In genomic region chr2:176068037-176068832, GRCh38 we compare ENCODE assay signal across 28 cellular contexts. TPM values are rescaled to one million over a fixed set of nuclear protein-coding genes. Genes with fewer than 3 reads are reported as not detected.
DNase-seq lines count a peak whose midpoint lies in the region; ATAC-seq and TF ChIP-seq lines count a peak whose summit lies in the region.
"Had no signal": no experiment of that assay in that cellular context is flagged by ENCODE, and none has a peak within 500 bp of the region (broad histone marks: within the 10 kb centered on the region; RNA-seq: fewer than 3 reads in every experiment).

No MANE protein-coding gene starts in this region.

- CTCF ChIA-PET in CD4-positive, alpha-beta T cell (lab: Charles Lee): no interaction called here

- no peak for DNase-seq in adipocyte (ENCODE audit: low read depth)
- peak; percentile 77 for DNase-seq in left kidney (ENCODE audit: low read depth, low spot score)
- DNase-seq in psoas muscle: no peak
- no peak for DNase-seq in NCI-H2081 treated with DMSO at 0.1 percent for 48 hours (lab: John Stamatoyannopoulos, UW)
- DNase-seq in CD4-positive, alpha-beta T cell: no peak
- no peak for DNase-seq in activated CD4-positive, CD25-positive, alpha-beta regulatory T cell treated with anti-CD3 and anti-CD28 coated beads, Interleukin-2, amount 50 U/mL, for 72 hours
- DNase-seq: activated CD4-positive, alpha-beta memory T cell treated with anti-CD3 and anti-CD28 coated beads for 36 hours; activated naive CD4-positive, alpha-beta T cell treated with anti-CD3 and anti-CD28 coated beads for 36 hours; aorta; DMS 273 treated with DMSO at 0.1 percent for 48 hours; hippocampal formation; KBM-7; NCI-H1694 treated with DMSO at 0.1 percent for 48 hours; NCI-H2227 treated with DMSO at 0.1 percent for 48 hours; NCI-H82; OCI-M1; uterus; WERI-Rb-1 had no signal

- H3K27ac Mint-ChIP-seq in CD4-positive, alpha-beta T cell: no peak overlapping the region
- H3K27ac Mint-ChIP-seq: activated CD4-positive, alpha-beta memory T cell treated with anti-CD3 and anti-CD28 coated beads for 36 hours; activated naive CD4-positive, alpha-beta T cell treated with anti-CD3 and anti-CD28 coated beads for 36 hours; CD14-positive monocyte; memory B cell; stimulated activated naive CD8-positive, alpha-beta T cell treated with anti-CD3 and anti-CD28 coated beads, Interleukin-15, Interleukin-2, amounts not matched to agents 100 ng/mL and 50 ng/mL, for 24 hours; T-helper 1 cell treated with Interleukin-12 subunit alpha and Interleukin-12 subunit beta and Interleukin-4 antibody, amounts not matched to agents 30 μg/mL and 1 μg/mL, for 36 hours had no signal

- no peak overlapping the region for H3K4me3 Mint-ChIP-seq in CD4-positive, alpha-beta T cell
- H3K4me3 Mint-ChIP-seq: activated CD4-positive, alpha-beta memory T cell treated with anti-CD3 and anti-CD28 coated beads for 36 hours; activated naive CD4-positive, alpha-beta T cell treated with anti-CD3 and anti-CD28 coated beads for 36 hours; memory B cell; stimulated activated naive CD8-positive, alpha-beta T cell treated with anti-CD3 and anti-CD28 coated beads, Interleukin-15, Interleukin-2, amounts not matched to agents 100 ng/mL and 50 ng/mL, for 24 hours; T-helper 1 cell treated with Interleukin-12 subunit alpha and Interleukin-12 subunit beta and Interleukin-4 antibody, amounts not matched to agents 30 μg/mL and 1 μg/mL, for 36 hours had no signal

- H3K36me3 ChIP-seq in ACC112 (ENCODE audit: insufficient read depth, low read length) (no peaks in the 10 kb centered on the region), adipocyte (ENCODE audit: control insufficient read depth, insufficient read depth, low read length, severe bottlenecking) (no peaks in the 10 kb centered on the region), psoas muscle (ENCODE audit: insufficient read depth in 1 of 2, low read depth in 1 of 2) (no peaks in the 10 kb centered on the region)
- H3K36me3 ChIP-seq: neutrophil, right atrium auricular region, uterus, WERI-Rb-1 had no signal

- WGBS in psoas muscle, 3 donors: 8 to 14% (median 11%) methylated on average over 41 of the region's 41 CpGs

- no peak overlapping the region for H3K27ac ChIP-seq in ACC112 (ENCODE audit: low read depth, low read length)
- no peak overlapping the region for H3K27ac ChIP-seq in psoas muscle
- no peak overlapping the region for H3K27ac ChIP-seq in CD4-positive, alpha-beta T cell (ENCODE audit: low read depth, low read length)
- H3K27ac ChIP-seq: neutrophil, right atrium auricular region, uterus, WERI-Rb-1 had no signal

- H3K4me1 ChIP-seq in ACC112 (ENCODE audit: control insufficient read depth, insufficient read depth, low read length, unreplicated experiment) (peaks cover 4% of the 10 kb centered on the region), adipocyte (ENCODE audit: control insufficient read depth, insufficient read depth, low read length) (peaks cover 4% of the 10 kb centered on the region), psoas muscle (peaks cover 17% of the 10 kb centered on the region)

- H3K4me1 Mint-ChIP-seq in CD4-positive, alpha-beta T cell (ENCODE audit: low read depth): peaks cover 6% of the 10 kb centered on the region
- H3K4me1 Mint-ChIP-seq: memory B cell had no signal

- H3K4me3 ChIP-seq in ACC112 (ENCODE audit: low read depth, low read length) (peak overlapping the region; percentile 72; the same call in 1 of the 2 replicates), adipocyte (ENCODE audit: low read length) (peak overlapping the region; percentile 66), psoas muscle (peak overlapping the region; percentile 61)

- ATAC-seq in psoas muscle (peak in 3 of 4 donors; percentile 17 to 41 (median 27)), GM19328 (IDR thresholded peaks at IDR 0.05; ENCODE audit: unreplicated experiment) (no peak)
- ATAC-seq in CD4-positive, alpha-beta T cell (ENCODE audit: poor library complexity): no peak

- H2AFZ ChIP-seq in ACC112 (ENCODE audit: low read length, unreplicated experiment): no peak overlapping the region

- TF ChIP-seq CTCF in psoas muscle (IDR thresholded peaks at IDR 0.05): no peak
- no peak for TF ChIP-seq CTCF in CD4-positive, alpha-beta T cell (IDR thresholded peaks at IDR 0.05)

- H3K27me3 Mint-ChIP-seq in CD4-positive, alpha-beta T cell: peaks cover 92% of the 10 kb centered on the region

- POLR2A ChIA-PET in CD4-positive, alpha-beta T cell (lab: Charles Lee): no interaction called here

- no peaks in the 10 kb centered on the region for H3K9me3 ChIP-seq in adipocyte (ENCODE audit: control insufficient read depth, low read length)
- no peaks in the 10 kb centered on the region for H3K9me3 ChIP-seq in psoas muscle
- H3K9me3 ChIP-seq in CD4-positive, alpha-beta T cell (ENCODE audit: control insufficient read depth, low read length): no peaks in the 10 kb centered on the region
- H3K9me3 ChIP-seq: neutrophil, right atrium auricular region, uterus had no signal

- H3K36me3 Mint-ChIP-seq in CD4-positive, alpha-beta T cell (ENCODE audit: low read depth): no peaks in the 10 kb centered on the region
- H3K36me3 Mint-ChIP-seq: activated CD4-positive, alpha-beta memory T cell treated with anti-CD3 and anti-CD28 coated beads for 36 hours; memory B cell had no signal

- H3K79me2 ChIP-seq in ACC112 (ENCODE audit: control insufficient read depth, insufficient read depth, low read length, unreplicated experiment): no peaks in the 10 kb centered on the region

- peaks cover 97% of the 10 kb centered on the region for H3K27me3 ChIP-seq in ACC112 (ENCODE audit: insufficient read depth, low read length)
- peaks cover 82% of the 10 kb centered on the region for H3K27me3 ChIP-seq in adipocyte (replicated peaks; ENCODE audit: control insufficient read depth, insufficient read depth, low read length)
- peaks cover 0 to 86% (median 39%) of the 10 kb centered on the region in 3 donors for H3K27me3 ChIP-seq in psoas muscle (ENCODE audit: insufficient read depth in 3 of 3, low read length in 2 of 3)
- H3K27me3 ChIP-seq in CD4-positive, alpha-beta T cell (ENCODE audit: control insufficient read depth, insufficient read depth, low read length): peaks cover 84% of the 10 kb centered on the region

- H3K9me3 Mint-ChIP-seq in CD4-positive, alpha-beta T cell: no peaks in the 10 kb centered on the region
- H3K9me3 Mint-ChIP-seq: activated CD4-positive, alpha-beta memory T cell treated with anti-CD3 and anti-CD28 coated beads for 36 hours; activated naive CD4-positive, alpha-beta T cell treated with anti-CD3 and anti-CD28 coated beads for 36 hours; memory B cell; stimulated activated naive CD8-positive, alpha-beta T cell treated with anti-CD3 and anti-CD28 coated beads, Interleukin-15, Interleukin-2, amounts not matched to agents 100 ng/mL and 50 ng/mL, for 24 hours; T-helper 1 cell treated with Interleukin-12 subunit alpha and Interleukin-12 subunit beta and Interleukin-4 antibody, amounts not matched to agents 30 μg/mL and 1 μg/mL, for 36 hours had no signal

- intact Hi-C loops in psoas muscle (cut with DNase I): no loop called here
- intact Hi-C loops in CD4-positive, alpha-beta T cell (cut with DNase I, micrococcal nuclease): no loop called here

- H3K9ac ChIP-seq in adipocyte (ENCODE audit: low read length): no peak overlapping the region

RNA-seq across cellular contexts. Expression of gene EVX2, which starts 15.5 kb away (rescaled TPM):
- total RNA-seq in psoas muscle: not detected
- polyA plus RNA-seq in psoas muscle: not detected
- total RNA-seq in CD4-positive, alpha-beta T cell: not detected
- total RNA-seq: activated CD4-positive, alpha-beta memory T cell treated with anti-CD3 and anti-CD28 coated beads for 36 hours; activated naive CD4-positive, alpha-beta T cell treated with anti-CD3 and anti-CD28 coated beads for 36 hours; aorta; right atrium auricular region had no signal
- polyA plus RNA-seq: aorta, CD14-positive monocyte, keratinocyte had no signal

RNA-seq across cellular contexts. Expression of gene HOXD13, which starts 24.3 kb away (rescaled TPM):
- total RNA-seq in psoas muscle: not detected
- under 1 TPM in 1 of 3 donors, not detected in 2; 0.01 TPM for polyA plus RNA-seq in psoas muscle
- total RNA-seq in CD4-positive, alpha-beta T cell: not detected
- total RNA-seq: activated CD4-positive, alpha-beta memory T cell treated with anti-CD3 and anti-CD28 coated beads for 36 hours; activated naive CD4-positive, alpha-beta T cell treated with anti-CD3 and anti-CD28 coated beads for 36 hours; aorta; cerebellum; right atrium auricular region had no signal
- polyA plus RNA-seq: aorta, CD14-positive monocyte, keratinocyte had no signal

RNA-seq across cellular contexts. Expression of gene HOXD12, which starts 31.4 kb away (rescaled TPM):
- not detected for total RNA-seq in psoas muscle
- polyA plus RNA-seq in psoas muscle: not detected
- total RNA-seq in CD4-positive, alpha-beta T cell: not detected
- total RNA-seq: activated CD4-positive, alpha-beta memory T cell treated with anti-CD3 and anti-CD28 coated beads for 36 hours; activated naive CD4-positive, alpha-beta T cell treated with anti-CD3 and anti-CD28 coated beads for 36 hours; aorta; cerebellum; right atrium auricular region had no signal
- polyA plus RNA-seq: aorta, CD14-positive monocyte, keratinocyte had no signal

RNA-seq across cellular contexts. Expression of gene HOXD11, which starts 38.8 kb away (rescaled TPM):
- not detected for total RNA-seq in psoas muscle
- not detected for polyA plus RNA-seq in psoas muscle
- not detected for total RNA-seq in CD4-positive, alpha-beta T cell
- total RNA-seq: activated CD4-positive, alpha-beta memory T cell treated with anti-CD3 and anti-CD28 coated beads for 36 hours; activated naive CD4-positive, alpha-beta T cell treated with anti-CD3 and anti-CD28 coated beads for 36 hours; cerebellum; right atrium auricular region had no signal
- polyA plus RNA-seq: aorta, CD14-positive monocyte, keratinocyte had no signal

RNA-seq across cellular contexts. Expression of gene HOXD10, which starts 48.3 kb away (rescaled TPM):
- total RNA-seq in psoas muscle: not detected
- under 1 TPM in 2 of 3 donors, not detected in 1; 0.03 to 0.04 TPM for polyA plus RNA-seq in psoas muscle
- total RNA-seq in CD4-positive, alpha-beta T cell: not detected
- total RNA-seq: activated CD4-positive, alpha-beta memory T cell treated with anti-CD3 and anti-CD28 coated beads for 36 hours; activated naive CD4-positive, alpha-beta T cell treated with anti-CD3 and anti-CD28 coated beads for 36 hours; cerebellum; right atrium auricular region had no signal
- polyA plus RNA-seq: aorta, CD14-positive monocyte, keratinocyte had no signal

Comparison
In these comparisons a context has a peak if more than half of its experiments do, and no peak if none do; other contexts are left out.
1. ATAC-seq: peak in psoas muscle (3 of 4); none in CD4-positive, alpha-beta T cell (single experiment) and GM19328 (single experiment).
2. Peak in every context shown above with its lines, with median percentiles within 50 percentile points of each other: H3K4me3 ChIP-seq.